In genomic region chr2:142031656-142032055, GRCh38 we compare ENCODE assay signal across 22 cellular contexts.
DNase-seq lines count a peak whose midpoint lies in the region; ATAC-seq and TF ChIP-seq lines count a peak whose summit lies in the region.
"Had no signal": no experiment of that assay in that cellular context is flagged by ENCODE, and none has a peak within 500 bp of the region (broad histone marks: within the 10 kb centered on the region; RNA-seq: fewer than 3 reads in every experiment).

No MANE protein-coding gene starts in this region.

- H3K79me2 ChIP-seq in hepatocyte, result no peaks in the 10 kb centered on the region
- no peaks in the 10 kb centered on the region for H3K79me2 ChIP-seq in smooth muscle cell (ENCODE audit: low read depth)

- no peak overlapping the region for H3K4me3 ChIP-seq in SJCRH30
- no peak overlapping the region for H3K4me3 ChIP-seq in hepatocyte
- H3K4me3 ChIP-seq in smooth muscle cell, result no peak overlapping the region
- H3K4me3 ChIP-seq: GM23248 had no signal

- no peaks in the 10 kb centered on the region for H3F3A ChIP-seq in smooth muscle cell (ENCODE audit: low read depth)

- TF ChIP-seq CTCF in hepatocyte (IDR thresholded peaks at IDR 0.05; ENCODE audit: poor library complexity) (no peak), smooth muscle cell (IDR thresholded peaks at IDR 0.05; ENCODE audit: borderline replicate concordance, insufficient read depth, poor library complexity, severe bottlenecking) (no peak)

- H2AFZ ChIP-seq in hepatocyte, result no peak overlapping the region
- no peak overlapping the region for H2AFZ ChIP-seq in smooth muscle cell (ENCODE audit: low read depth)
- H2AFZ ChIP-seq: GM23248 had no signal

- WGBS in hepatocyte (ENCODE audit: low lambda C conversion rate, missing lambda C conversion rate), result 81% methylated on average over 3 of the region's 3 CpGs
- 32% methylated on average over 3 of the region's 3 CpGs for WGBS in smooth muscle cell (ENCODE audit: low lambda C conversion rate)

- H3K36me3 ChIP-seq in SJCRH30, result no peaks in the 10 kb centered on the region
- H3K36me3 ChIP-seq in hepatocyte (replicated peaks; ENCODE audit: insufficient read depth, low read depth), result no peaks in the 10 kb centered on the region
- no peaks in the 10 kb centered on the region for H3K36me3 ChIP-seq in smooth muscle cell (ENCODE audit: low read depth)
- H3K36me3 ChIP-seq: BE2C had no signal

- H3K27ac ChIP-seq in SJCRH30 (no peak overlapping the region), hepatocyte (no peak overlapping the region), smooth muscle cell (ENCODE audit: low read depth) (no peak overlapping the region), caudate nucleus (ENCODE audit: low read depth, low read length) (no peak overlapping the region)
- H3K27ac ChIP-seq: GM23248, HL-60 had no signal

- H3K4me2 ChIP-seq in hepatocyte (no peak overlapping the region), smooth muscle cell (peak overlapping the region; percentile 63)

- ATAC-seq in Right ventricle myocardium inferior, result no peak
- ATAC-seq: HCT116 had no signal

- intact Hi-C loops in Right ventricle myocardium inferior (cut with DNase I), result no loop called here

- H3K9me3 ChIP-seq in SJCRH30 (replicated peaks), result no peaks in the 10 kb centered on the region
- no peaks in the 10 kb centered on the region for H3K9me3 ChIP-seq in hepatocyte (ENCODE audit: low read depth)
- no peaks in the 10 kb centered on the region for H3K9me3 ChIP-seq in smooth muscle cell (replicated peaks; ENCODE audit: low read depth)
- H3K9me3 ChIP-seq: BE2C had no signal

- H3K27me3 ChIP-seq in SJCRH30, result no peaks in the 10 kb centered on the region
- H3K27me3 ChIP-seq in hepatocyte, result no peaks in the 10 kb centered on the region
- H3K27me3 ChIP-seq in smooth muscle cell (ENCODE audit: low read depth), result no peaks in the 10 kb centered on the region
- H3K27me3 ChIP-seq: BE2C had no signal

- H3K9ac ChIP-seq in smooth muscle cell (ENCODE audit: low read depth), result no peak overlapping the region
- H3K9ac ChIP-seq: GM23248 had no signal

- H3K4me1 ChIP-seq in SJCRH30 (peaks cover 10% of the 10 kb centered on the region), hepatocyte (ENCODE audit: insufficient read depth) (no peaks in the 10 kb centered on the region), smooth muscle cell (ENCODE audit: low read depth) (no peaks in the 10 kb centered on the region)

- no peaks in the 10 kb centered on the region for H3K9me2 ChIP-seq in hepatocyte (replicated peaks; ENCODE audit: insufficient read depth)

- peak; percentile 6 for DNase-seq in ELF-1 (ENCODE audit: low read depth, low spot score)
- DNase-seq in SJCRH30, result peak; percentile 6 to 28
- peak; percentile 6 for DNase-seq in hepatocyte (ENCODE audit: low spot score)
- DNase-seq in smooth muscle cell (lab: John Stamatoyannopoulos, UW; ENCODE audit: unreplicated experiment), result no peak
- DNase-seq in Right ventricle myocardium inferior (ENCODE audit: missing footprints), result no peak
- DNase-seq in NCI-H2196 (lab: John Stamatoyannopoulos, UW; ENCODE audit: unreplicated experiment), result no peak
- no peak for DNase-seq in caudate nucleus (lab: John Stamatoyannopoulos, UW)
- DNase-seq: ACHN; BE2C; C1 segment of cervical spinal cord; CD4-positive, CD25-positive, alpha-beta regulatory T cell; CD8-positive, alpha-beta memory T cell; COR-L47; DMS 273 treated with DMSO at 0.1 percent for 48 hours; DMS53; DND-41; EL; GM23248; HFFc6; IMR-90 had no signal

- H4K20me1 ChIP-seq in hepatocyte (ENCODE audit: insufficient read depth, poor library complexity, severe bottlenecking) (no peaks in the 10 kb centered on the region), smooth muscle cell (ENCODE audit: low read depth) (no peaks in the 10 kb centered on the region)

Comparison
In these comparisons a context has a peak if more than half of its experiments do, and no peak if none do; other contexts are left out.
1. DNase-seq: peak in ELF-1 (single experiment), SJCRH30 (2 of 2) and hepatocyte (single experiment); none in smooth muscle cell (single experiment), Right ventricle myocardium inferior (single experiment), NCI-H2196 (single experiment) and caudate nucleus (0 of 61).